Comparison of ENCODE assay signal across 8 cellular contexts in the genomic region with DNA sequence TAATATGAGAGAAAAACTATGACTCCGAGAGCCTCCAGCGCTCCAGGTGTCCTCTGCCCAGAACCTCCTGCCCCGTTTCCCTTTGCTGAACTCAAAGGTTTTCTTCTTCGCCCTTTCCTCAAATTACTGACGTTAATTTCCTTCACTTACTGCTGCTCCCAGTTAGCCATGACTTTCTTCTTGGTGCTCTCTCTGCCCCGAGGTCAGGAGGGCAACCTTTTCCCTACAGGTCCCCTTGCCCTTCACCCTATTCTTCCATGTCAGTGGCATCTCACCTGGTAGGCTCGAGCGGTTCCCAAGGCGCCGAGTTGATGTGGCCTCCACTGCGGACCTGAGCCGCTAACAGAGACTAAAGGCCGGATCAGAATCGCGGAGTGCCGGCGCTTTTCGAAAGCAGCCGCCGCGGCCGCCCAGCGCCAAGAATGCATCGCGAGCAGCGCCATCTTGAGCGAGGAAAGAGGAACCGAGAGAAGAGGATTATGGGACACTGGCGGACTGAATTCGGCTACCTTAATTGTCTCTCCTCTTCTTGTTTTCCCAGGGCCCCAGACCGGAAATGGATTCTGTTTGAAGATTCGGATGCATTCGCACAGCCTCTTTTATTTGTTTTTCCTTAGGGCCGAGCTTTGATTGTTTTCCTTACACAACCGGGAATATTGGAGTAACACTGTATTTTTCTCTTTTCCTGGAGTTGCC. TPM values are rescaled to one million over a fixed set of nuclear protein-coding genes. Genes with fewer than 3 reads are reported as not detected.
A peak's percentile ranks its signal among the peaks of the same experiment; 100 is the strongest.
DNase-seq lines count a peak whose midpoint lies in the region; ATAC-seq, FAIRE-seq and TF ChIP-seq lines count a peak whose summit lies in the region.

A gene (minus strand): TSS at position 454 of the 696 bp plus-strand sequence. CDS start 11 bp downstream, at position 443.

- H3K36me3 ChIP-seq in WERI-Rb-1 = no peaks in the 10 kb centered on the region

- H3K36me3 Mint-ChIP-seq in immature natural killer cell = no peaks in the 10 kb centered on the region

- ATAC-seq in HG03095 (IDR thresholded peaks at IDR 0.05; ENCODE audit: unreplicated experiment) = peak; percentile 90

- peaks cover 21 to 35% of the 10 kb centered on the region in 2 donors for H3K4me1 Mint-ChIP-seq in immature natural killer cell

- H3K4me3 Mint-ChIP-seq in immature natural killer cell = peak within 1 kb of the TSS; percentile 87 to 96 (median 92)

- H3K9me3 Mint-ChIP-seq in immature natural killer cell = no peaks in the 10 kb centered on the region

- peak; percentile 2; the same call in 1 of the 2 replicates for TF ChIP-seq CTCF in WERI-Rb-1 (IDR thresholded peaks at IDR 0.05; ENCODE audit: low read depth, low read length)

- peak; percentile 44 for TF ChIP-seq POLR2A in GM18526 (IDR thresholded peaks at IDR 0.05; ENCODE audit: extremely low read depth, insufficient read length)

- DNase-seq in NCI-H2171 (lab: John Stamatoyannopoulos, UW) (peak; percentile 42), WERI-Rb-1 (peak; percentile 66), caudate nucleus (lab: John Stamatoyannopoulos, UW) (peak in 57 of 61 donors; percentile 0 to 75 (median 40)), immature natural killer cell (peak; percentile 56 to 68 (median 59)), smooth muscle cell of the brain vasculature (ENCODE audit: low read depth, low spot score) (peak; percentile 18)

- H3K27ac ChIP-seq in WERI-Rb-1 (peak within 1 kb of the TSS; percentile 74), caudate nucleus (ENCODE audit: low read depth, low read length) (peak within 1 kb of the TSS; percentile 81)

- peaks cover 0 to 10% (median 0%) of the 10 kb centered on the region in 3 donors for H3K27me3 Mint-ChIP-seq in immature natural killer cell (ENCODE audit: low read depth in 3 of 3)

- FAIRE-seq in A204.1 (lab: Jason Lieb, UNC) = peak; percentile 65

- H3K9me3 ChIP-seq in WERI-Rb-1 (ENCODE audit: severe bottlenecking) = peaks cover 3% of the 10 kb centered on the region

- peaks cover 12% of the 10 kb centered on the region for H3K27me3 ChIP-seq in WERI-Rb-1 (ENCODE audit: insufficient read depth, low read depth, severe bottlenecking)

- peak within 1 kb of the TSS; percentile 89 to 97 (median 95) for H3K27ac Mint-ChIP-seq in immature natural killer cell

- peak within 1 kb of the TSS; percentile 64 for H3K4me3 ChIP-seq in WERI-Rb-1 (ENCODE audit: low read depth, low read length)

RNA-seq across cellular contexts. Expression of the gene that starts here (rescaled TPM):
- polyA plus RNA-seq in immature natural killer cell = 10 to 100 TPM in 2 of 3 donors, 1 to 10 TPM in 1; 9.5 to 12.9 (median 12.7) TPM

Comparison
In these comparisons a context has a peak if more than half of its experiments do, and no peak if none do; other contexts are left out.
1. Peak in every context shown above with its lines: DNase-seq, ATAC-seq, H3K4me3 ChIP-seq and H3K27ac ChIP-seq.